1 cellular context compared by ENCODE assay signal in the genomic region with DNA sequence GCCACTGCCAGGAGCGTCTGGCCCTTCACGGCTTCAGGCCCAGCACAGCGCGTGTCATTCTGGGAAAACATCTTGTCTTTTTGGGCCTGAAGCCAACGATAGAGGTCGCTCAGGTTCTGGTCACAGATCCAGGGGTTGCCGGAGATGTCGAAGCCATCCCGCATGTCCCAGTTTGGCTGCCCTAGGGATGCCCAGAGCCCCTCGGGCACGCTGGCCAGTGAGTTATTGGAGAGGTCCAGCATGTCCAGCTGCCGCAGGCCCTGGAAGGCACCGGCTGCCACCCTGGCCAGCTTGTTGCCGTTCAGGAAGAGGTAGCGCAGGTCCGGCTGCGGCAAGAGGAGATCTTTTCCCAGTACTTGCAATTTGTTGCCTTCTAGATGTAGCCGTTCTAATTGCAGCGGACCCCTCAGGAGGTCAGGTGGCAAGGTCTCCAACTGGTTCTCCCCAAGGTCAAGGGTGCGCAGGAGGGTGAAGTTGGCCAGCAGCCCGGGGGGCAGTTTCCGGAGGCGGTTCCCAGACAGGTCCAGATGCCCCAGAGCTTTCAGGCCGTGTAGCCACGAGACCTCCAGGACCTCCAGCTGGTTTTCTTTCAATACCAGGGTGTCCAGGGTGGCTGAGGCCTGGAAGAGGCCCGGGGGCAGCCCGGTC.
TF ChIP-seq lines count a peak whose summit lies in the region.

No MANE protein-coding gene starts in this region.

TF ChIP-seq in K562, 482 proteins besides CTCF, POLR2A, EP300 and RAD21 (continues in another document):
- no peak for TF ChIP-seq LARP7 (IDR thresholded peaks at IDR 0.05)
- TF ChIP-seq L3MBTL2 (IDR thresholded peaks at IDR 0.05) = peak; percentile 46; the same call in 1 of the 2 replicates
- TF ChIP-seq ZBTB9 (CRISPR knock-in tag; IDR thresholded peaks at IDR 0.05) = no peak
- no peak for TF ChIP-seq MCM7 (IDR thresholded peaks at IDR 0.05)
- TF ChIP-seq, protein P1, sequence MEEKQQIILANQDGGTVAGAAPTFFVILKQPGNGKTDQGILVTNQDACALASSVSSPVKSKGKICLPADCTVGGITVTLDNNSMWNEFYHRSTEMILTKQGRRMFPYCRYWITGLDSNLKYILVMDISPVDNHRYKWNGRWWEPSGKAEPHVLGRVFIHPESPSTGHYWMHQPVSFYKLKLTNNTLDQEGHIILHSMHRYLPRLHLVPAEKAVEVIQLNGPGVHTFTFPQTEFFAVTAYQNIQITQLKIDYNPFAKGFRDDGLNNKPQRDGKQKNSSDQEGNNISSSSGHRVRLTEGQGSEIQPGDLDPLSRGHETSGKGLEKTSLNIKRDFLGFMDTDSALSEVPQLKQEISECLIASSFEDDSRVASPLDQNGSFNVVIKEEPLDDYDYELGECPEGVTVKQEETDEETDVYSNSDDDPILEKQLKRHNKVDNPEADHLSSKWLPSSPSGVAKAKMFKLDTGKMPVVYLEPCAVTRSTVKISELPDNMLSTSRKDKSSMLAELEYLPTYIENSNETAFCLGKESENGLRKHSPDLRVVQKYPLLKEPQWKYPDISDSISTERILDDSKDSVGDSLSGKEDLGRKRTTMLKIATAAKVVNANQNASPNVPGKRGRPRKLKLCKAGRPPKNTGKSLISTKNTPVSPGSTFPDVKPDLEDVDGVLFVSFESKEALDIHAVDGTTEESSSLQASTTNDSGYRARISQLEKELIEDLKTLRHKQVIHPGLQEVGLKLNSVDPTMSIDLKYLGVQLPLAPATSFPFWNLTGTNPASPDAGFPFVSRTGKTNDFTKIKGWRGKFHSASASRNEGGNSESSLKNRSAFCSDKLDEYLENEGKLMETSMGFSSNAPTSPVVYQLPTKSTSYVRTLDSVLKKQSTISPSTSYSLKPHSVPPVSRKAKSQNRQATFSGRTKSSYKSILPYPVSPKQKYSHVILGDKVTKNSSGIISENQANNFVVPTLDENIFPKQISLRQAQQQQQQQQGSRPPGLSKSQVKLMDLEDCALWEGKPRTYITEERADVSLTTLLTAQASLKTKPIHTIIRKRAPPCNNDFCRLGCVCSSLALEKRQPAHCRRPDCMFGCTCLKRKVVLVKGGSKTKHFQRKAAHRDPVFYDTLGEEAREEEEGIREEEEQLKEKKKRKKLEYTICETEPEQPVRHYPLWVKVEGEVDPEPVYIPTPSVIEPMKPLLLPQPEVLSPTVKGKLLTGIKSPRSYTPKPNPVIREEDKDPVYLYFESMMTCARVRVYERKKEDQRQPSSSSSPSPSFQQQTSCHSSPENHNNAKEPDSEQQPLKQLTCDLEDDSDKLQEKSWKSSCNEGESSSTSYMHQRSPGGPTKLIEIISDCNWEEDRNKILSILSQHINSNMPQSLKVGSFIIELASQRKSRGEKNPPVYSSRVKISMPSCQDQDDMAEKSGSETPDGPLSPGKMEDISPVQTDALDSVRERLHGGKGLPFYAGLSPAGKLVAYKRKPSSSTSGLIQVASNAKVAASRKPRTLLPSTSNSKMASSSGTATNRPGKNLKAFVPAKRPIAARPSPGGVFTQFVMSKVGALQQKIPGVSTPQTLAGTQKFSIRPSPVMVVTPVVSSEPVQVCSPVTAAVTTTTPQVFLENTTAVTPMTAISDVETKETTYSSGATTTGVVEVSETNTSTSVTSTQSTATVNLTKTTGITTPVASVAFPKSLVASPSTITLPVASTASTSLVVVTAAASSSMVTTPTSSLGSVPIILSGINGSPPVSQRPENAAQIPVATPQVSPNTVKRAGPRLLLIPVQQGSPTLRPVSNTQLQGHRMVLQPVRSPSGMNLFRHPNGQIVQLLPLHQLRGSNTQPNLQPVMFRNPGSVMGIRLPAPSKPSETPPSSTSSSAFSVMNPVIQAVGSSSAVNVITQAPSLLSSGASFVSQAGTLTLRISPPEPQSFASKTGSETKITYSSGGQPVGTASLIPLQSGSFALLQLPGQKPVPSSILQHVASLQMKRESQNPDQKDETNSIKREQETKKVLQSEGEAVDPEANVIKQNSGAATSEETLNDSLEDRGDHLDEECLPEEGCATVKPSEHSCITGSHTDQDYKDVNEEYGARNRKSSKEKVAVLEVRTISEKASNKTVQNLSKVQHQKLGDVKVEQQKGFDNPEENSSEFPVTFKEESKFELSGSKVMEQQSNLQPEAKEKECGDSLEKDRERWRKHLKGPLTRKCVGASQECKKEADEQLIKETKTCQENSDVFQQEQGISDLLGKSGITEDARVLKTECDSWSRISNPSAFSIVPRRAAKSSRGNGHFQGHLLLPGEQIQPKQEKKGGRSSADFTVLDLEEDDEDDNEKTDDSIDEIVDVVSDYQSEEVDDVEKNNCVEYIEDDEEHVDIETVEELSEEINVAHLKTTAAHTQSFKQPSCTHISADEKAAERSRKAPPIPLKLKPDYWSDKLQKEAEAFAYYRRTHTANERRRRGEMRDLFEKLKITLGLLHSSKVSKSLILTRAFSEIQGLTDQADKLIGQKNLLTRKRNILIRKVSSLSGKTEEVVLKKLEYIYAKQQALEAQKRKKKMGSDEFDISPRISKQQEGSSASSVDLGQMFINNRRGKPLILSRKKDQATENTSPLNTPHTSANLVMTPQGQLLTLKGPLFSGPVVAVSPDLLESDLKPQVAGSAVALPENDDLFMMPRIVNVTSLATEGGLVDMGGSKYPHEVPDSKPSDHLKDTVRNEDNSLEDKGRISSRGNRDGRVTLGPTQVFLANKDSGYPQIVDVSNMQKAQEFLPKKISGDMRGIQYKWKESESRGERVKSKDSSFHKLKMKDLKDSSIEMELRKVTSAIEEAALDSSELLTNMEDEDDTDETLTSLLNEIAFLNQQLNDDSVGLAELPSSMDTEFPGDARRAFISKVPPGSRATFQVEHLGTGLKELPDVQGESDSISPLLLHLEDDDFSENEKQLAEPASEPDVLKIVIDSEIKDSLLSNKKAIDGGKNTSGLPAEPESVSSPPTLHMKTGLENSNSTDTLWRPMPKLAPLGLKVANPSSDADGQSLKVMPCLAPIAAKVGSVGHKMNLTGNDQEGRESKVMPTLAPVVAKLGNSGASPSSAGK (IDR thresholded peaks at IDR 0.05) = peak; percentile 33
- no peak for TF ChIP-seq TEAD4 (IDR thresholded peaks at IDR 0.05; ENCODE audit: low read length)
- no peak for TF ChIP-seq TEAD4 (CRISPR knock-in tag; IDR thresholded peaks at IDR 0.05; ENCODE audit: borderline replicate concordance)
- TF ChIP-seq POLR2H (tag; IDR thresholded peaks at IDR 0.05; ENCODE audit: low read depth) = no peak
- peak; percentile 24; the same call in 1 of the 2 replicates for TF ChIP-seq RBFOX2 (IDR thresholded peaks at IDR 0.05; ENCODE audit: low read depth, low read length)
- no peak for TF ChIP-seq ZSCAN29 (IDR thresholded peaks at IDR 0.05)
- TF ChIP-seq LEF1 (IDR thresholded peaks at IDR 0.05) = no peak
- TF ChIP-seq ZBTB33 (CRISPR knock-in tag; IDR thresholded peaks at IDR 0.05) = 0 out of 2 replicates have a peak, but pooled peaks have one; percentile 27
- TF ChIP-seq XRCC3 (IDR thresholded peaks at IDR 0.05) = no peak
- TF ChIP-seq BCOR (IDR thresholded peaks at IDR 0.05) = no peak
- TF ChIP-seq ZBTB49 (CRISPR knock-in tag; IDR thresholded peaks at IDR 0.05; ENCODE audit: borderline replicate concordance) = no peak
- no peak for TF ChIP-seq ZNF347 (CRISPR knock-in tag; IDR thresholded peaks at IDR 0.05; ENCODE audit: low read depth)
- no peak for TF ChIP-seq PATZ1 (CRISPR knock-in tag; IDR thresholded peaks at IDR 0.05; ENCODE audit: borderline replicate concordance)
- TF ChIP-seq, protein P2, sequence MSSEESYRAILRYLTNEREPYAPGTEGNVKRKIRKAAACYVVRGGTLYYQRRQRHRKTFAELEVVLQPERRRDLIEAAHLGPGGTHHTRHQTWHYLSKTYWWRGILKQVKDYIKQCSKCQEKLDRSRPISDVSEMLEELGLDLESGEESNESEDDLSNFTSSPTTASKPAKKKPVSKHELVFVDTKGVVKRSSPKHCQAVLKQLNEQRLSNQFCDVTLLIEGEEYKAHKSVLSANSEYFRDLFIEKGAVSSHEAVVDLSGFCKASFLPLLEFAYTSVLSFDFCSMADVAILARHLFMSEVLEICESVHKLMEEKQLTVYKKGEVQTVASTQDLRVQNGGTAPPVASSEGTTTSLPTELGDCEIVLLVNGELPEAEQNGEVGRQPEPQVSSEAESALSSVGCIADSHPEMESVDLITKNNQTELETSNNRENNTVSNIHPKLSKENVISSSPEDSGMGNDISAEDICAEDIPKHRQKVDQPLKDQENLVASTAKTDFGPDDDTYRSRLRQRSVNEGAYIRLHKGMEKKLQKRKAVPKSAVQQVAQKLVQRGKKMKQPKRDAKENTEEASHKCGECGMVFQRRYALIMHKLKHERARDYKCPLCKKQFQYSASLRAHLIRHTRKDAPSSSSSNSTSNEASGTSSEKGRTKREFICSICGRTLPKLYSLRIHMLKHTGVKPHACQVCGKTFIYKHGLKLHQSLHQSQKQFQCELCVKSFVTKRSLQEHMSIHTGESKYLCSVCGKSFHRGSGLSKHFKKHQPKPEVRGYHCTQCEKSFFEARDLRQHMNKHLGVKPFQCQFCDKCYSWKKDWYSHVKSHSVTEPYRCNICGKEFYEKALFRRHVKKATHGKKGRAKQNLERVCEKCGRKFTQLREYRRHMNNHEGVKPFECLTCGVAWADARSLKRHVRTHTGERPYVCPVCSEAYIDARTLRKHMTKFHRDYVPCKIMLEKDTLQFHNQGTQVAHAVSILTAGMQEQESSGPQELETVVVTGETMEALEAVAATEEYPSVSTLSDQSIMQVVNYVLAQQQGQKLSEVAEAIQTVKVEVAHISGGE (CRISPR knock-in tag; IDR thresholded peaks at IDR 0.05) = no peak
- TF ChIP-seq, protein P3, sequence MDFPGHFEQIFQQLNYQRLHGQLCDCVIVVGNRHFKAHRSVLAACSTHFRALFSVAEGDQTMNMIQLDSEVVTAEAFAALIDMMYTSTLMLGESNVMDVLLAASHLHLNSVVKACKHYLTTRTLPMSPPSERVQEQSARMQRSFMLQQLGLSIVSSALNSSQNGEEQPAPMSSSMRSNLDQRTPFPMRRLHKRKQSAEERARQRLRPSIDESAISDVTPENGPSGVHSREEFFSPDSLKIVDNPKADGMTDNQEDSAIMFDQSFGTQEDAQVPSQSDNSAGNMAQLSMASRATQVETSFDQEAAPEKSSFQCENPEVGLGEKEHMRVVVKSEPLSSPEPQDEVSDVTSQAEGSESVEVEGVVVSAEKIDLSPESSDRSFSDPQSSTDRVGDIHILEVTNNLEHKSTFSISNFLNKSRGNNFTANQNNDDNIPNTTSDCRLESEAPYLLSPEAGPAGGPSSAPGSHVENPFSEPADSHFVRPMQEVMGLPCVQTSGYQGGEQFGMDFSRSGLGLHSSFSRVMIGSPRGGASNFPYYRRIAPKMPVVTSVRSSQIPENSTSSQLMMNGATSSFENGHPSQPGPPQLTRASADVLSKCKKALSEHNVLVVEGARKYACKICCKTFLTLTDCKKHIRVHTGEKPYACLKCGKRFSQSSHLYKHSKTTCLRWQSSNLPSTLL (IDR thresholded peaks at IDR 0.05) = no peak
- no peak for TF ChIP-seq CXXC5 (CRISPR knock-in tag; IDR thresholded peaks at IDR 0.05)
- TF ChIP-seq ZNF695 (CRISPR knock-in tag; IDR thresholded peaks at IDR 0.05) = no peak
- TF ChIP-seq BHLHE40 (IDR thresholded peaks at IDR 0.05; ENCODE audit: low read length) = no peak
